19 cellular contexts compared by ENCODE assay signal in genomic region chr17:43219001-43219400, GRCh38. TPM values are rescaled to one million over a fixed set of nuclear protein-coding genes. Genes with fewer than 3 reads are reported as not detected.
"Had no signal": no experiment of that assay in that cellular context is flagged by ENCODE, and none has a peak within 500 bp of the region (broad histone marks: within the 10 kb centered on the region; RNA-seq: fewer than 3 reads in every experiment).

No MANE protein-coding gene starts in this region.

- H3K9me3 ChIP-seq: prostate gland, sigmoid colon, SK-N-SH had no signal

- H3K4me3 Mint-ChIP-seq: activated CD4-positive, alpha-beta T cell treated with anti-CD3 and anti-CD28 coated beads, Interleukin-2, amount 10 ng/mL, durations not matched to agents 7 days and 5 days; naive thymus-derived CD4-positive, alpha-beta T cell; WTC11 had no signal

- H3K27ac ChIP-seq: brain microvascular endothelial cell, dorsolateral prefrontal cortex, prostate gland, sigmoid colon had no signal

- H3K27me3 ChIP-seq: brain microvascular endothelial cell, dorsolateral prefrontal cortex, sigmoid colon had no signal

- H3K4me3 ChIP-seq: dorsolateral prefrontal cortex, prostate gland, sigmoid colon had no signal

- H3K36me3 Mint-ChIP-seq: WTC11 had no signal

- H3K27me3 Mint-ChIP-seq: activated CD4-positive, alpha-beta T cell treated with anti-CD3 and anti-CD28 coated beads, Interleukin-2, amount 10 ng/mL, durations not matched to agents 7 days and 5 days; naive thymus-derived CD4-positive, alpha-beta T cell had no signal

- DNase-seq: activated CD4-positive, alpha-beta T cell treated with anti-CD3 and anti-CD28 coated beads, Interleukin-2, amount 10 ng/mL, durations not matched to agents 7 days and 5 days; activated gamma-delta T cell; activated T-cell treated with anti-CD3 and anti-CD28 coated beads, Interleukin-2, amount 50 U/mL, for 1 hour; brain microvascular endothelial cell; dorsolateral prefrontal cortex; hippocampal formation; kidney glomerular epithelial cell; naive thymus-derived CD4-positive, alpha-beta T cell; nucleus accumbens; SK-N-SH; stimulated activated CD4-positive, alpha-beta T cell treated with anti-CD3 and anti-CD28 coated beads, Interleukin-12 subunit alpha, Interleukin-12 subunit beta, amount 100 ng/mL, for 4 hours; T-helper 1 cell had no signal

- H3K9me3 Mint-ChIP-seq: activated CD4-positive, alpha-beta T cell treated with anti-CD3 and anti-CD28 coated beads, Interleukin-2, amount 10 ng/mL, durations not matched to agents 7 days and 5 days; naive thymus-derived CD4-positive, alpha-beta T cell; WTC11 had no signal

- ATAC-seq: naive thymus-derived CD4-positive, alpha-beta T cell; Right ventricle myocardium inferior; WTC11 had no signal

- H3K4me1 Mint-ChIP-seq: WTC11 had no signal

- H3K27ac Mint-ChIP-seq: WTC11 had no signal

RNA-seq across cellular contexts. Expression of gene CCDC200, which starts 9.4 kb away (rescaled TPM):
- total RNA-seq: activated CD4-positive, alpha-beta T cell treated with anti-CD3 and anti-CD28 coated beads, Interleukin-2, amount 10 ng/mL, durations not matched to agents 7 days and 5 days; cerebellum; lower leg skin; Right ventricle myocardium inferior; sigmoid colon; WTC11 had no signal

RNA-seq across cellular contexts. Expression of gene RNU2-1, which starts 14.8 kb away (rescaled TPM):
- total RNA-seq: cerebellum, glomerular endothelial cell, lower leg skin, prostate gland, sigmoid colon had no signal
